In genomic region chr18:6593142-6593889, GRCh38 we compare ENCODE assay signal across 1 cellular context.
TF ChIP-seq lines count a peak whose summit lies in the region.

No MANE protein-coding gene starts in this region.

TF ChIP-seq in WTC11, 78 proteins besides CTCF, POLR2A, EP300 and RAD21 (continued from another document):
- TF ChIP-seq OVOL2 (CRISPR knock-in tag; IDR thresholded peaks at IDR 0.05; ENCODE audit: borderline replicate concordance) (no peak), SP1 (CRISPR knock-in tag; conservative IDR thresholded peaks at IDR 0.05) (no peak)
